32 cellular contexts compared by ENCODE assay signal in the genomic region with DNA sequence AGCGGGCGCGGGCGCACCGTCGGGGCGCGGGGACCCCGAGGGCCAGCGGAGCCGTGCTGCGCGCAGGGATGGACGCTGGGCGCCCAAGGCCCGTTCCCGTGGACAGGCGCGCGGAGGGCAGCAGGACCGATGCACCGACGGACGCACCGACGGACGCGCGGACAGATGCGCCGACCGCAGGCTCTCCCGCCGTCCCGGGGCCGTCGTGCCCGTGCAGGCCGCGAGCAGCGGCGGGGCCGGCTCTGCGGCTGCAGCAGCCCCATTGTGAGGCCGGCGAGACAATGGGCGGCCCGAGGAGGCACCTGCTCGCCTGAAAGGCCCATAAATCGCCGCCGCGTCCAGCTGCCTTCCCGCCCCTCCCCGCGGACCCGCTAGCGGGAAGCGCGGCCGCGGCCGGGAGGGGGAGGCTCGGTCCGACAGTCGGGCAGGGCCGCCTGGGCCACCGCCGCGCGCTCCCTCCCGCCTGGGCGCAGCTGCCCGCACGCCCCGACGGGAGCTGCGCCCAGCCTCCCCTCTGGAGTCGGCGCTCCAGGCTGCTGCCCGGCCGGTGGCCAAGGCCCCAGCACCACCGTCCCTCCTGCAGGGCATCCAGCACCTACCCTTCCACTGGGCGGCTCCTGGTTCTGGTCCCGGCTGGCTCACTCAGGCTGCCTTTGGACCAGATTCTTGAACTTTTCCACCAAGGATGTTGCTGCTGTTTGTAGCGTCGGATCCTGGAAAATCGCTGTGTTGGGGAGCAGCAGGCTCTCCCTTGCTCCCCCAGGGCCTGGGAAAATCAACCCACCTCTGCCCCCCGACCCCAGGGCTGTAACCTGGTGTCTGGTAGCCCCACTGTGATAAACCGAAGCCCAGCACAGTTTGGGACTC. TPM values are rescaled to one million over a fixed set of nuclear protein-coding genes. Genes with fewer than 3 reads are reported as not detected.
A peak's percentile ranks its signal among the peaks of the same experiment; 100 is the strongest.
DNase-seq lines count a peak whose midpoint lies in the region; ATAC-seq and TF ChIP-seq lines count a peak whose summit lies in the region.
"Had no signal": no experiment of that assay in that cellular context is flagged by ENCODE, and none has a peak within 500 bp of the region (broad histone marks: within the 10 kb centered on the region; RNA-seq: fewer than 3 reads in every experiment).

No MANE protein-coding gene starts in this region.

- peaks cover 41 to 48% of the 10 kb centered on the region in 2 experiments for H3K4me1 Mint-ChIP-seq in H9
- peaks cover 9% of the 10 kb centered on the region for H3K4me1 Mint-ChIP-seq in stimulated activated memory B cell treated with anti-CD40 and anti-IgM and Interleukin-4, amounts not matched to agents 10 μg/mL and 1 μg/mL and 100 μg/mL, for 72 hours

- no peak for TF ChIP-seq POLR2A in transverse colon (IDR thresholded peaks at IDR 0.05)
- no peak for TF ChIP-seq POLR2A in testis (IDR thresholded peaks at IDR 0.05)

- H3K4me1 ChIP-seq in H9 (ENCODE audit: insufficient read depth, low read length), result no peaks in the 10 kb centered on the region
- no peaks in the 10 kb centered on the region for H3K4me1 ChIP-seq in transverse colon
- H3K4me1 ChIP-seq in testis, result no peaks in the 10 kb centered on the region
- H3K4me1 ChIP-seq: parathyroid adenoma had no signal

- H3K36me3 ChIP-seq in transverse colon, result no peaks in the 10 kb centered on the region
- H3K36me3 ChIP-seq in testis (ENCODE audit: low read depth, missing control alignments), result no peaks in the 10 kb centered on the region
- H3K36me3 ChIP-seq: BLaER1, cardiac muscle cell, esophagus muscularis mucosa, heart right ventricle, lower lobe of right lung had no signal

- no peak overlapping the region for H3K4me3 ChIP-seq in transverse colon
- H3K4me3 ChIP-seq in testis, result no peak overlapping the region
- H3K4me3 ChIP-seq: BLaER1, cardiac muscle cell, mucosa of descending colon, SK-N-MC, tibial artery had no signal

- TF ChIP-seq EP300 in transverse colon (IDR thresholded peaks at IDR 0.05; ENCODE audit: low read depth), result no peak

- H3K23ac ChIP-seq in H9 (ENCODE audit: insufficient read length, low read depth, low read length), result no peak overlapping the region

- no peak overlapping the region for H3K4ac ChIP-seq in H9 (ENCODE audit: low read depth, low read length)

- no peak overlapping the region for H2AK5ac ChIP-seq in H9 (ENCODE audit: insufficient read length, low read length)

- H3T11ph ChIP-seq in H9 (ENCODE audit: low read length), result no peak overlapping the region

- WGBS in H9 (ENCODE audit: extremely low coverage, insufficient read length, low lambda C conversion rate), result no CpG with 5 or more reads among the region's 90 CpGs
- WGBS in transverse colon (ENCODE audit: low coverage in 1 of 2), 2 donors, result 0 to 47% methylated on average over 2 to 64 of the region's 90 CpGs
- 16 to 17% methylated on average over 8 to 42 of the region's 90 CpGs for WGBS in testis, 2 donors

- H3K9me3 ChIP-seq in H9 (ENCODE audit: control insufficient read depth, low read depth, low read length) (no peaks in the 10 kb centered on the region), transverse colon (no peaks in the 10 kb centered on the region), testis (no peaks in the 10 kb centered on the region)
- H3K9me3 ChIP-seq: lower lobe of right lung, mucosa of descending colon, tibial artery had no signal

- H3K4me3 Mint-ChIP-seq in H9, result no peak overlapping the region
- H3K4me3 Mint-ChIP-seq in stimulated activated memory B cell treated with anti-CD40 and anti-IgM and Interleukin-4, amounts not matched to agents 10 μg/mL and 1 μg/mL and 100 μg/mL, for 72 hours, result no peak overlapping the region
- H3K4me3 Mint-ChIP-seq: activated naive CD8-positive, alpha-beta T cell treated with anti-CD3 and anti-CD28 coated beads, Interleukin-2, amount 10 ng/mL, durations not matched to agents 7 days and 5 days; stimulated activated naive CD8-positive, alpha-beta T cell treated with anti-CD3 and anti-CD28 coated beads, Interleukin-15, Interleukin-2, amounts not matched to agents 100 ng/mL and 50 ng/mL, for 24 hours; T-helper 1 cell treated with Interleukin-12 subunit alpha and Interleukin-12 subunit beta and Interleukin-4 antibody, amounts not matched to agents 30 μg/mL and 1 μg/mL, for 36 hours had no signal

- no peak overlapping the region for H2BK5ac ChIP-seq in H9 (ENCODE audit: insufficient read length, low read length)

- in situ Hi-C loops in transverse colon (cut with MboI; ENCODE audit: low pct_ligation_motif_present in 1 of 4, low pct_unique_long_range_greater_than_20kb in 1 of 4, low sequenced_read_pairs in 3 of 4), result loop anchor here in 1 of 4 donors (10.0 kb wide), 1 partner anchor 445 kb away; no protein-coding TSS in a partner anchor

- H3K14ac ChIP-seq in H9 (ENCODE audit: insufficient read depth, low read length), result no peak overlapping the region

- H3K79me2 ChIP-seq in H9 (ENCODE audit: insufficient read depth, low read length), result no peaks in the 10 kb centered on the region
- H3K79me2 ChIP-seq: parathyroid adenoma had no signal

- H3K79me1 ChIP-seq in H9 (ENCODE audit: insufficient read depth, low read depth, low read length, poor library complexity, severe bottlenecking), result no peaks in the 10 kb centered on the region

- peaks cover 9 to 13% of the 10 kb centered on the region in 2 experiments for H3K9me3 Mint-ChIP-seq in H9
- H3K9me3 Mint-ChIP-seq in stimulated activated memory B cell treated with anti-CD40 and anti-IgM and Interleukin-4, amounts not matched to agents 10 μg/mL and 1 μg/mL and 100 μg/mL, for 72 hours, result no peaks in the 10 kb centered on the region
- H3K9me3 Mint-ChIP-seq: activated naive CD8-positive, alpha-beta T cell treated with anti-CD3 and anti-CD28 coated beads, Interleukin-2, amount 10 ng/mL, durations not matched to agents 7 days and 5 days; stimulated activated naive CD8-positive, alpha-beta T cell treated with anti-CD3 and anti-CD28 coated beads, Interleukin-15, Interleukin-2, amounts not matched to agents 100 ng/mL and 50 ng/mL, for 24 hours; T-helper 1 cell treated with Interleukin-12 subunit alpha and Interleukin-12 subunit beta and Interleukin-4 antibody, amounts not matched to agents 30 μg/mL and 1 μg/mL, for 36 hours had no signal

- H3K27ac Mint-ChIP-seq in H9, result peak overlapping the region in 1 of 3 experiments; percentile 15; a peak in 1 of 7 replicates
- H3K27ac Mint-ChIP-seq in stimulated activated memory B cell treated with anti-CD40 and anti-IgM and Interleukin-4, amounts not matched to agents 10 μg/mL and 1 μg/mL and 100 μg/mL, for 72 hours, result no peak overlapping the region
- H3K27ac Mint-ChIP-seq: activated naive CD8-positive, alpha-beta T cell treated with anti-CD3 and anti-CD28 coated beads, Interleukin-2, amount 10 ng/mL, durations not matched to agents 7 days and 5 days; stimulated activated naive CD8-positive, alpha-beta T cell treated with anti-CD3 and anti-CD28 coated beads, Interleukin-15, Interleukin-2, amounts not matched to agents 100 ng/mL and 50 ng/mL, for 24 hours; T-helper 1 cell treated with Interleukin-12 subunit alpha and Interleukin-12 subunit beta and Interleukin-4 antibody, amounts not matched to agents 30 μg/mL and 1 μg/mL, for 36 hours had no signal

- no peak for TF ChIP-seq CTCF in H9 (conservative IDR thresholded peaks at IDR 0.05)
- no peak for TF ChIP-seq CTCF in transverse colon (IDR thresholded peaks at IDR 0.05)
- TF ChIP-seq CTCF in testis (IDR thresholded peaks at IDR 0.05), result no peak

- peaks cover under 1 to 11% (median 4%) of the 10 kb centered on the region in 3 experiments; a peak in 5 of 7 replicates for H3K36me3 Mint-ChIP-seq in H9 (ENCODE audit: insufficient read depth in 1 of 3, low read depth in 3 of 3)
- H3K36me3 Mint-ChIP-seq in stimulated activated memory B cell treated with anti-CD40 and anti-IgM and Interleukin-4, amounts not matched to agents 10 μg/mL and 1 μg/mL and 100 μg/mL, for 72 hours, result no peaks in the 10 kb centered on the region
- H3K36me3 Mint-ChIP-seq: activated naive CD8-positive, alpha-beta T cell treated with anti-CD3 and anti-CD28 coated beads, Interleukin-2, amount 10 ng/mL, durations not matched to agents 7 days and 5 days had no signal

- H4K20me1 ChIP-seq in H9 (ENCODE audit: control insufficient read depth, insufficient read depth, insufficient read length), result no peaks in the 10 kb centered on the region
- H4K20me1 ChIP-seq: BLaER1 had no signal

- no peak overlapping the region for H4K8ac ChIP-seq in H9 (replicated peaks; ENCODE audit: insufficient read length, low read depth, low read length)

- H2BK20ac ChIP-seq in H9 (ENCODE audit: low read depth, low read length, poor library complexity, severe bottlenecking), result no peak overlapping the region

- H3K27me3 Mint-ChIP-seq in H9 (ENCODE audit: low read depth), result peaks cover 92% of the 10 kb centered on the region
- H3K27me3 Mint-ChIP-seq in stimulated activated memory B cell treated with anti-CD40 and anti-IgM and Interleukin-4, amounts not matched to agents 10 μg/mL and 1 μg/mL and 100 μg/mL, for 72 hours, result peaks cover 66% of the 10 kb centered on the region

- H4K5ac ChIP-seq in H9 (ENCODE audit: insufficient read length, low read depth, low read length), result no peak overlapping the region

- H3K27me3 ChIP-seq in H9 (ENCODE audit: insufficient read depth, low read length) (peaks cover 34% of the 10 kb centered on the region), layer of hippocampus (ENCODE audit: control insufficient read depth, insufficient read depth, low read length) (no peaks in the 10 kb centered on the region), transverse colon (peaks cover 51% of the 10 kb centered on the region), testis (peaks cover 5% of the 10 kb centered on the region)

- H3K56ac ChIP-seq in H9 (ENCODE audit: insufficient read length, low read depth, low read length), result no peak overlapping the region

- H2BK15ac ChIP-seq in H9 (ENCODE audit: low read depth, low read length), result no peak overlapping the region

- ATAC-seq in stimulated activated memory B cell treated with anti-CD40 and anti-IgM and Interleukin-4, amounts not matched to agents 10 μg/mL and 1 μg/mL and 100 μg/mL, for 72 hours, result peak; percentile 40
- no peak for ATAC-seq in HG02678 (IDR thresholded peaks at IDR 0.05; ENCODE audit: unreplicated experiment)
- ATAC-seq: mucosa of descending colon, right cardiac atrium had no signal

- no peak overlapping the region for H2BK120ac ChIP-seq in H9 (ENCODE audit: low read depth, low read length, poor library complexity, severe bottlenecking)

- no peak overlapping the region for H3K9ac ChIP-seq in H9 (ENCODE audit: extremely low read depth, insufficient read length, low read length)
- H3K9ac ChIP-seq: BLaER1, parathyroid adenoma had no signal

- no peak for DNase-seq in H9
- DNase-seq in transverse colon, result no peak
- DNase-seq in testis, result no peak
- DNase-seq: activated CD4-positive, alpha-beta T cell treated with anti-CD3 and anti-CD28 coated beads, Interleukin-2, amount 50 U/mL, for 4 hours; activated gamma-delta T cell treated with Interleukin-2 at 50 U/mL for 16 hours; activated naive CD8-positive, alpha-beta T cell treated with anti-CD3 and anti-CD28 coated beads, Interleukin-2, amount 10 ng/mL, durations not matched to agents 7 days and 5 days; activated T-cell treated with anti-CD3 and anti-CD28 coated beads, Interleukin-2, amount 50 U/mL, for 48 hours; foreskin fibroblast; GDM1; heart right ventricle; lower lobe of right lung; mucosa of descending colon; NCI-H1092; NCI-H1694 treated with DMSO at 0.1 percent for 48 hours; NCI-H510A treated with DMSO at 0.1 percent for 48 hours; OCI-M1; right cardiac atrium; stimulated activated CD4-positive, alpha-beta T cell treated with anti-CD3 and anti-CD28 coated beads, Interleukin-1b, Interleukin-23, amount 100 ng/mL, for 48 hours; tibial artery had no signal

- H4K91ac ChIP-seq in H9 (ENCODE audit: insufficient read length, low read depth, low read length), result no peak overlapping the region

- no peak overlapping the region for H2AFZ ChIP-seq in H9 (ENCODE audit: low read length)
- H2AFZ ChIP-seq: parathyroid adenoma had no signal

- intact Hi-C loops in transverse colon (cut with DNase I; ENCODE audit: low total_unique reads), result no loop called here
- intact Hi-C loops in testis (cut with DNase I; ENCODE audit: low total_unique reads), result no loop called here

- H3K4me2 ChIP-seq in H9 (ENCODE audit: insufficient read depth, insufficient read length, low read length), result peak overlapping the region; percentile 15

- no peak overlapping the region for H2BK12ac ChIP-seq in H9 (ENCODE audit: insufficient read length, low read depth, low read length)

- H3K18ac ChIP-seq in H9 (ENCODE audit: insufficient read length, low read depth, low read length), result no peak overlapping the region

- no peak overlapping the region for H3K27ac ChIP-seq in H9 (ENCODE audit: insufficient read length, low read depth, low read length)
- H3K27ac ChIP-seq in cingulate gyrus (ENCODE audit: low read depth, low read length), result peak overlapping the region; percentile 81
- peak overlapping the region; percentile 88 for H3K27ac ChIP-seq in layer of hippocampus (ENCODE audit: low read depth, low read length)
- H3K27ac ChIP-seq in transverse colon, result no peak overlapping the region
- H3K27ac ChIP-seq in testis, result no peak overlapping the region
- H3K27ac ChIP-seq: BLaER1, cardiac muscle cell, esophagus muscularis mucosa, heart right ventricle, lower lobe of right lung, parathyroid adenoma, RWPE1, SK-N-MC, tibial artery had no signal

- H3K23me2 ChIP-seq in H9 (ENCODE audit: insufficient read length, low read depth, low read length, poor library complexity, severe bottlenecking), result peaks cover 5% of the 10 kb centered on the region

RNA-seq across cellular contexts. Expression of gene CDKN1C, which starts 15.8 kb away (rescaled TPM):
- total RNA-seq in H9 (2021) (15.4 and 17.8 TPM in 2 replicates), transverse colon (10 to 100 TPM; 12.4 to 40.0 (median 27.7) TPM), testis (10 to 100 TPM; 24.3 to 34.9 TPM)
- 15.2 TPM for polyA plus RNA-seq in testis (ENCODE audit: insufficient read depth, low read depth, low replicate concordance)

RNA-seq across cellular contexts. Expression of gene PHLDA2, which starts 59.4 kb away (rescaled TPM):
- 41.5 and 42.8 TPM in 2 replicates for total RNA-seq in H9 (2021)
- total RNA-seq in transverse colon, result 10 to 100 TPM in 1 of 4 donors, 1 to 10 TPM in 1, not detected in 2; 8.2 to 16.2 TPM
- total RNA-seq in testis, result 1 to 10 TPM; 2.2 to 4.0 TPM
- polyA plus RNA-seq in testis (ENCODE audit: insufficient read depth, low read depth, low replicate concordance), result 0.62 TPM
- polyA plus RNA-seq: neural cell had no signal

Comparison
In these comparisons a context has a peak if more than half of its experiments do, and no peak if none do; other contexts are left out.
1. H3K27ac ChIP-seq: peak in cingulate gyrus (single experiment) and layer of hippocampus (single experiment); none in H9 (single experiment), transverse colon (0 of 4) and testis (0 of 2).